In the genomic region with DNA sequence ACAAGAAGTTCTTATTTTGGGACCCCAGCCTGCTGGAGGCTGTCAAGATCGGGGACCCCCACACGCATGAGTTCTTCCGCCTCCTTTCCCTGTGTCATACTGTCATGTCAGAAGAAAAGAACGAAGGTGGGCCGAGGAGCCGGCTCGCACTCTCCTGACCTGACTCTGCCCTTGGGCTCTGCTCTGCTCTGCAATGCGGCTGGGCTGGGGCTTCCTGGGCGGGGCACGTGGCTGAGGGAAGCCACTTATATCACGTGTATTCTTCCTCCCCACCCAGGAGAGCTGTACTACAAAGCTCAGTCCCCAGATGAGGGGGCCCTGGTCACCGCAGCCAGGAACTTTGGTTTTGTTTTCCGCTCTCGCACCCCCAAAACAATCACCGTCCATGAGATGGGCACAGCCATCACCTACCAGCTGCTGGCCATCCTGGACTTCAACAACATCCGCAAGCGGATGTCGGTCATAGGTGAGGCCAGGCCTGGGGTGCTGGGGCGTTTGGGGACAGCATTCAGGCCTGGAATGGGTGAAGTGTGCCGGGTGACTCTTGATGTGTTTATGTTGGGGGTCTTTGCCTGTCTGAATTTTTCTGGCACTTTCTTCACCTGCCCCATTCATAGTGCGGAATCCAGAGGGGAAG, we compare ENCODE assay signal across 1 cellular context.
TF ChIP-seq lines count a peak whose summit lies in the region.

No MANE protein-coding gene starts in this region.

TF ChIP-seq in endothelial cell of umbilical vein, 7 proteins besides CTCF, POLR2A, EP300 and RAD21:
- TF ChIP-seq, protein P1, sequence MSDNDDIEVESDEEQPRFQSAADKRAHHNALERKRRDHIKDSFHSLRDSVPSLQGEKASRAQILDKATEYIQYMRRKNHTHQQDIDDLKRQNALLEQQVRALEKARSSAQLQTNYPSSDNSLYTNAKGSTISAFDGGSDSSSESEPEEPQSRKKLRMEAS (IDR thresholded peaks at IDR 0.05; ENCODE audit: insufficient read depth, insufficient read length): no peak
- TF ChIP-seq POLR2AphosphoS5 (IDR thresholded peaks at IDR 0.05; ENCODE audit: insufficient read depth, low read depth, low read length) (no peak), GATA2 (IDR thresholded peaks at IDR 0.05; ENCODE audit: insufficient read depth, insufficient read length, low read depth, low read length) (no peak), FOS (IDR thresholded peaks at IDR 0.05; ENCODE audit: borderline replicate concordance, insufficient read depth, low read length) (no peak), MYC (IDR thresholded peaks at IDR 0.05; ENCODE audit: low read depth, low read length) (no peak), JUN (IDR thresholded peaks at IDR 0.05; ENCODE audit: borderline replicate concordance, insufficient read depth, insufficient read length, low read depth) (no peak)
